1 cellular context compared by ENCODE assay signal in the genomic region with DNA sequence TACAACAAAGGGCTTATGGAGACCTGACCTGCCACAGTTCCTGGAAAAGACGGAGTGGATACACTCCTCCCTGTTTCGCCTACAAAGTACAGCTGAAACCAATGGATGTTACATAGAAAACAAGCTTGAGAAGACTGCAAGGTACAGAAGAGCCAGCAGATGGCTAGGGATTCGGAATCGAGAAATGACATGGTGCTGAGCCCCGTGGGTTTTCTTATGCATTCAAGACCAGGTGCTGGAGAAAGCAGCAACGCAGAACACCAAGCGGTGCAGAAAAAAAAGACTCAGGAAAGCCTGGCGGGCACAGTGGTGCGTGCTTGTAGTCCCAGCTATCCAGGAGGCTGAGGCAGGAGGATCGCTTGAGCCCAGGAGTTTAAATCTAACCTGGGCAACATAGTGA.
TF ChIP-seq lines count a peak whose summit lies in the region.

No MANE protein-coding gene starts in this region.

TF ChIP-seq in SK-N-SH treated with all-trans-retinoic acid at 6 μM for 48 hours, 23 proteins besides CTCF, POLR2A, EP300 and RAD21 (continued from another document):
- TF ChIP-seq ARNTL (CRISPR knock-in tag; IDR thresholded peaks at IDR 0.05; ENCODE audit: borderline replicate concordance, low read depth) = no peak
- no peak for TF ChIP-seq GLIS3 (CRISPR knock-in tag; IDR thresholded peaks at IDR 0.05)
- no peak for TF ChIP-seq RARB (CRISPR knock-in tag; IDR thresholded peaks at IDR 0.05)
- no peak for TF ChIP-seq OSR1 (CRISPR knock-in tag; IDR thresholded peaks at IDR 0.05)
- TF ChIP-seq TCF4 (CRISPR knock-in tag; IDR thresholded peaks at IDR 0.05; ENCODE audit: borderline replicate concordance) = no peak
- TF ChIP-seq, protein P1, sequence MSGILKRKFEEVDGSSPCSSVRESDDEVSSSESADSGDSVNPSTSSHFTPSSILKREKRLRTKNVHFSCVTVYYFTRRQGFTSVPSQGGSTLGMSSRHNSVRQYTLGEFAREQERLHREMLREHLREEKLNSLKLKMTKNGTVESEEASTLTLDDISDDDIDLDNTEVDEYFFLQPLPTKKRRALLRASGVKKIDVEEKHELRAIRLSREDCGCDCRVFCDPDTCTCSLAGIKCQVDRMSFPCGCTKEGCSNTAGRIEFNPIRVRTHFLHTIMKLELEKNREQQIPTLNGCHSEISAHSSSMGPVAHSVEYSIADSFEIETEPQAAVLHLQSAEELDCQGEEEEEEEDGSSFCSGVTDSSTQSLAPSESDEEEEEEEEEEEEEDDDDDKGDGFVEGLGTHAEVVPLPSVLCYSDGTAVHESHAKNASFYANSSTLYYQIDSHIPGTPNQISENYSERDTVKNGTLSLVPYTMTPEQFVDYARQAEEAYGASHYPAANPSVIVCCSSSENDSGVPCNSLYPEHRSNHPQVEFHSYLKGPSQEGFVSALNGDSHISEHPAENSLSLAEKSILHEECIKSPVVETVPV (CRISPR knock-in tag; IDR thresholded peaks at IDR 0.05) = no peak
TF ChIP-seq in SK-N-SH treated with all-trans-retinoic acid at 6 μM for 48 hours: peak in this region for 0.
